Comparison of ENCODE assay signal across 26 cellular contexts in the genomic region with DNA sequence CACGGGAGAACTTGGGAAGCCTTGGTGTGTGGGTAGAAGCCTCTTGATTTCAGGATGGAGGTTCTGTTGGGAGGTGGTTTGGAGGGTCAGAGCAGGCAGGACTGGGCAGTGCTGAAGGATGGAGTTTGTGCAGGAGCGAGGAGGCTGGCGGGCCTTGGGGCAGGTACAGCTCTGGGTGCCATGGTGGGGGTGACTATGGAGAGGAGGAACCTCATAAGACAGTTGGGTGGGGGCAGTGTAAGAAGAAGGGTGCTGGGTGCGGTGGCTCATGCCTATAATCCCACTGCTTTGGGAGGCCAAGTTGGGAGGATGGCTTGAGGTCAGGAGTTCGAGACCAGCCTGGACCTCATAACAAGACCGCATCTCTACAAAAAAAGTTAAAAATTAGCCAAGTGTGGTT. TPM values are rescaled to one million over a fixed set of nuclear protein-coding genes. Genes with fewer than 3 reads are reported as not detected.
"Had no signal": no experiment of that assay in that cellular context is flagged by ENCODE, and none has a peak within 500 bp of the region (broad histone marks: within the 10 kb centered on the region; RNA-seq: fewer than 3 reads in every experiment).

No MANE protein-coding gene starts in this region.

- H3K36me3 Mint-ChIP-seq: activated naive CD8-positive, alpha-beta T cell had no signal

- H3K27ac ChIP-seq: brain microvascular endothelial cell, SJSA1 had no signal

- H3K4me1 ChIP-seq: SJSA1 had no signal

- H3K27me3 ChIP-seq: brain microvascular endothelial cell, SJSA1 had no signal

- DNase-seq: activated CD4-positive, alpha-beta T cell treated with anti-CD3 and anti-CD28 coated beads for 4 hours; activated CD8-positive, alpha-beta memory T cell treated with anti-CD3 and anti-CD28 coated beads, Interleukin-2, amount 50 U/mL, for 48 hours; activated CD8-positive, alpha-beta T cell treated with anti-CD3 and anti-CD28 coated beads for 36 hours; activated gamma-delta T cell; activated naive CD4-positive, alpha-beta T cell treated with anti-CD3 and anti-CD28 coated beads for 36 hours; activated T-cell treated with anti-CD3 and anti-CD28 coated beads, Interleukin-2, amount 50 U/mL, for 1 hour; amygdala; brain microvascular endothelial cell; KG1; MV-4-11; NCI-H1092 treated with DMSO at 0.1 percent for 48 hours; NCI-H1436; NCI-H187; NCI-H2081; NCI-H510A treated with DMSO at 0.1 percent for 48 hours; NCI-H69; NK-92 treated with Interleukin-12 subunit alpha and Interleukin-12 subunit beta, amount 100 ng/mL, for 24 hours; OCI-M1; SHP77 had no signal

- H3K27me3 Mint-ChIP-seq: activated CD8-positive, alpha-beta T cell treated with anti-CD3 and anti-CD28 coated beads for 36 hours; activated naive CD8-positive, alpha-beta T cell; IgD-negative memory B cell had no signal

- H3K4me1 Mint-ChIP-seq: IgD-negative memory B cell had no signal

- H3K27ac Mint-ChIP-seq: activated CD8-positive, alpha-beta T cell treated with anti-CD3 and anti-CD28 coated beads for 36 hours; activated naive CD4-positive, alpha-beta T cell treated with anti-CD3 and anti-CD28 coated beads for 36 hours; activated naive CD8-positive, alpha-beta T cell; T-helper 1 cell treated with Interleukin-12 subunit alpha and Interleukin-12 subunit beta and Interleukin-4 antibody, amounts not matched to agents 30 μg/mL and 1 μg/mL, for 36 hours had no signal

- H3K4me3 Mint-ChIP-seq: activated CD8-positive, alpha-beta T cell treated with anti-CD3 and anti-CD28 coated beads for 36 hours; activated naive CD4-positive, alpha-beta T cell treated with anti-CD3 and anti-CD28 coated beads for 36 hours; activated naive CD8-positive, alpha-beta T cell; IgD-negative memory B cell; T-helper 1 cell treated with Interleukin-12 subunit alpha and Interleukin-12 subunit beta and Interleukin-4 antibody, amounts not matched to agents 30 μg/mL and 1 μg/mL, for 36 hours had no signal

- H3K9me3 Mint-ChIP-seq: activated CD8-positive, alpha-beta T cell treated with anti-CD3 and anti-CD28 coated beads for 36 hours; activated naive CD4-positive, alpha-beta T cell treated with anti-CD3 and anti-CD28 coated beads for 36 hours; IgD-negative memory B cell; T-helper 1 cell treated with Interleukin-12 subunit alpha and Interleukin-12 subunit beta and Interleukin-4 antibody, amounts not matched to agents 30 μg/mL and 1 μg/mL, for 36 hours had no signal

- H3K4me3 ChIP-seq: SJSA1 had no signal

- H3K9me3 ChIP-seq: SJSA1 had no signal

- ATAC-seq: activated CD4-positive, CD25-positive, alpha-beta regulatory T cell treated with anti-CD3 and anti-CD28 coated beads, Interleukin-2, amount 50 U/mL, for 24 hours; activated CD8-positive, alpha-beta T cell treated with anti-CD3 and anti-CD28 coated beads for 36 hours; Panc1; SK-N-SH treated with all-trans-retinoic acid at 6 μM for 48 hours had no signal

RNA-seq across cellular contexts. Expression of a gene that starts 54.7 kb away (rescaled TPM):
- polyA plus RNA-seq: IgD-negative memory B cell had no signal
